In genomic region chr2:232693344-232693743, GRCh38 we compare ENCODE assay signal across 25 cellular contexts. TPM values are rescaled to one million over a fixed set of nuclear protein-coding genes. Genes with fewer than 3 reads are reported as not detected.
DNase-seq lines count a peak whose midpoint lies in the region; ATAC-seq, FAIRE-seq and TF ChIP-seq lines count a peak whose summit lies in the region.
"Had no signal": no experiment of that assay in that cellular context is flagged by ENCODE, and none has a peak within 500 bp of the region (broad histone marks: within the 10 kb centered on the region; RNA-seq: fewer than 3 reads in every experiment).

No MANE protein-coding gene starts in this region.

- no peak overlapping the region for H2AFZ ChIP-seq in HepG2 (ENCODE audit: low read length)
- H2AFZ ChIP-seq in H1 (ENCODE audit: low read length): peak overlapping the region; percentile 35; the same call in 1 of the 2 replicates
- H2AFZ ChIP-seq: GM23338 had no signal

- in situ Hi-C loops in HepG2 (cut with HindIII; ENCODE audit: extremely low pct_ligation_motif_present, low pct_unique_long_range_greater_than_20kb): no loop called here

- H3K27me3 ChIP-seq in HepG2 (ENCODE audit: control insufficient read depth in 1 of 2, insufficient read depth in 2 of 2, low read length in 2 of 2) (no peaks in the 10 kb centered on the region; a peak in 1 of 5 replicates), right lobe of liver (no peaks in the 10 kb centered on the region), H1 (replicated peaks in 1 of 4; ENCODE audit: control insufficient read depth in 3 of 4, extremely low read depth in 1 of 4, insufficient read depth in 3 of 4, low read length in 3 of 4) (no peaks in the 10 kb centered on the region)
- H3K27me3 ChIP-seq: BE2C, MG63 had no signal

- H3K4me2 ChIP-seq in HepG2 (ENCODE audit: low read depth, low read length): no peak overlapping the region
- H3K4me2 ChIP-seq in H1 (ENCODE audit: insufficient read depth in 1 of 2, low read depth in 2 of 2, low read length in 2 of 2): no peak overlapping the region
- H3K4me2 ChIP-seq: GM23338, SK-N-SH had no signal

- CTCF ChIA-PET in HepG2 (lab: Yijun Ruan, JAX; ENCODE audit: low intra/inter-chr PET ratio, low total read pairs) (no interaction called here), H1 (lab: Charles Lee; ENCODE audit: partially characterized antibody) (interaction anchor here (1.1 to 1.5 kb wide), 4 partner anchors 9 to 34 kb away, joined by 3 to 6 read pairs (median 4); no protein-coding TSS in a partner anchor)

- no peak overlapping the region for H3K4ac ChIP-seq in H1 (replicated peaks; ENCODE audit: insufficient read length, low read depth, low read length)

- H3K4me1 ChIP-seq in HepG2 (ENCODE audit: insufficient read depth, low read length) (peaks cover 8% of the 10 kb centered on the region), right lobe of liver (peaks cover 0 to 11% (median 4%) of the 10 kb centered on the region in 4 donors), H1 (replicated peaks in 1 of 4; ENCODE audit: control insufficient read depth in 3 of 4, insufficient read depth in 4 of 4, low read length in 3 of 4) (peaks cover 0 to 4% (median under 1%) of the 10 kb centered on the region in 4 experiments; a peak in 2 of 7 replicates)
- H3K4me1 ChIP-seq: BE2C had no signal

- H2BK15ac ChIP-seq in H1 (ENCODE audit: low read length): no peak overlapping the region

- no peak overlapping the region for H3K18ac ChIP-seq in H1 (ENCODE audit: extremely low read depth, low read length)

- POLR2A ChIA-PET in HepG2 (lab: Yijun Ruan, JAX): no interaction called here
- POLR2A ChIA-PET in H1 (lab: Charles Lee; ENCODE audit: partially characterized antibody): no interaction called here

- H3K36me3 ChIP-seq in HepG2 (replicated peaks in 1 of 2; ENCODE audit: control insufficient read depth in 1 of 2, insufficient read depth in 2 of 2, low read length in 2 of 2) (no peaks in the 10 kb centered on the region), right lobe of liver (no peaks in the 10 kb centered on the region), H1 (ENCODE audit: control insufficient read depth in 2 of 4, insufficient read depth in 4 of 4, low read length in 3 of 4) (no peaks in the 10 kb centered on the region)
- H3K36me3 ChIP-seq: BE2C had no signal

- H3K9me3 ChIP-seq in HepG2 (ENCODE audit: low read length): no peaks in the 10 kb centered on the region
- no peaks in the 10 kb centered on the region for H3K9me3 ChIP-seq in right lobe of liver
- H3K9me3 ChIP-seq in H1 (ENCODE audit: insufficient read depth in 2 of 2, low read depth in 1 of 2, low read length in 1 of 2): no peaks in the 10 kb centered on the region
- H3K9me3 ChIP-seq: BE2C, HAP-1, MG63, SK-N-SH had no signal

- no peak overlapping the region for H2AK5ac ChIP-seq in H1 (ENCODE audit: low read depth, low read length)

- no peak overlapping the region for H2BK5ac ChIP-seq in H1 (ENCODE audit: low read depth, low read length)

- H3K56ac ChIP-seq in H1 (replicated peaks; ENCODE audit: insufficient read length, low read depth, low read length): no peak overlapping the region

- H2BK12ac ChIP-seq in H1 (ENCODE audit: low read depth, low read length): no peak overlapping the region

- H4K20me1 ChIP-seq in HepG2 (ENCODE audit: insufficient read depth, low read length) (peaks cover 3% of the 10 kb centered on the region), H1 (replicated peaks in 1 of 2; ENCODE audit: control insufficient read depth in 1 of 2, insufficient read depth in 2 of 2, low read length in 2 of 2) (no peaks in the 10 kb centered on the region)

- H2BK20ac ChIP-seq in H1 (ENCODE audit: low read length): no peak overlapping the region

- H3K79me2 ChIP-seq in HepG2 (ENCODE audit: insufficient read depth, low read length) (peaks cover 10% of the 10 kb centered on the region), H1 (ENCODE audit: control insufficient read depth in 1 of 2, insufficient read depth in 2 of 2, low read length in 2 of 2) (peaks cover 4 to 9% of the 10 kb centered on the region in 2 experiments)

- H3K27ac ChIP-seq in HepG2 (ENCODE audit: extremely low read length, insufficient read depth, low read length): no peak overlapping the region
- no peak overlapping the region for H3K27ac ChIP-seq in right lobe of liver
- H3K27ac ChIP-seq in H1 (ENCODE audit: low read depth, low read length): no peak overlapping the region

- intact Hi-C loops in HepG2 (cut with micrococcal nuclease; ENCODE audit: unreplicated experiment) (no loop called here), right lobe of liver (cut with DNase I) (no loop called here)

- FAIRE-seq in HepG2 (lab: Jason Lieb, UNC) (no peak), H1 (lab: Jason Lieb, UNC) (no peak)
- FAIRE-seq: GM12878 had no signal

- WGBS in HepG2 (ENCODE audit: low lambda C conversion rate): 53% methylated on average over 4 of the region's 4 CpGs
- 74% methylated on average over 2 of the region's 4 CpGs for WGBS in right lobe of liver (ENCODE audit: insufficient coverage, low coverage, low lambda C conversion rate, missing lambda C conversion rate)
- 85% methylated on average over 4 of the region's 4 CpGs; no CpG with 5 or more reads in 1 of the 2 experiments for WGBS in H1 (ENCODE audit: extremely low coverage in 1 of 2, insufficient coverage in 1 of 2, insufficient read length in 1 of 2, insufficient replicate concordance in 2 of 2, low coverage in 1 of 2, low lambda C conversion rate in 2 of 2, missing lambda C conversion rate in 1 of 2), 2 experiments

- H3K9me3 Mint-ChIP-seq in neural crest cell: peaks cover 5% of the 10 kb centered on the region
- H3K9me3 Mint-ChIP-seq: GM23338 had no signal

- ATAC-seq in HepG2 (no peak), right lobe of liver (no peak), omental fat pad (ENCODE audit: low FRiP score) (no peak), HG03354 (IDR thresholded peaks at IDR 0.05; ENCODE audit: poor library complexity, severe bottlenecking, unreplicated experiment) (no peak)
- ATAC-seq: GM12878, GM23338, PC-3 had no signal

- no peak overlapping the region for H4K8ac ChIP-seq in H1 (ENCODE audit: extremely low read depth, insufficient read depth, low read length)

- H3K4me3 Mint-ChIP-seq in neural crest cell: peak overlapping the region; percentile 34
- H3K4me3 Mint-ChIP-seq: CD14-positive monocyte, GM23338 had no signal

- peaks cover 10% of the 10 kb centered on the region for H3K27me3 Mint-ChIP-seq in neural crest cell (ENCODE audit: low read depth)

- TF ChIP-seq EP300 in HepG2 (IDR thresholded peaks at IDR 0.05; ENCODE audit: low read depth in 2 of 2, low read length in 2 of 2) (no peak), HepG2 (CRISPR knock-in tag; IDR thresholded peaks at IDR 0.05; ENCODE audit: borderline replicate concordance) (no peak), H1 (IDR thresholded peaks at IDR 0.05; ENCODE audit: borderline replicate concordance in 1 of 2, low read depth in 2 of 2, low read length in 2 of 2) (no peak)

- no peak overlapping the region for H3K14ac ChIP-seq in H1 (ENCODE audit: insufficient read length)

- H3K27ac Mint-ChIP-seq in neural crest cell (ENCODE audit: unreplicated experiment): no peak overlapping the region
- H3K27ac Mint-ChIP-seq: CD14-positive monocyte, GM23338 had no signal

- no TSS peak for BruUV-seq in HepG2 (replicated peaks; lab: Mats Ljungman, UMichigan)

- TF ChIP-seq POLR2A in HepG2 (IDR thresholded peaks at IDR 0.05; ENCODE audit: insufficient read depth in 1 of 2, low read depth in 2 of 2, low read length in 2 of 2) (no peak), right lobe of liver (IDR thresholded peaks at IDR 0.05) (no peak), H1 (IDR thresholded peaks at IDR 0.05; ENCODE audit: control extremely low read depth in 1 of 2, low read depth in 2 of 2, low read length in 2 of 2) (no peak)

- no peak overlapping the region for H3K23ac ChIP-seq in H1 (ENCODE audit: insufficient read length)

- H3K9ac ChIP-seq in HepG2 (ENCODE audit: insufficient read depth, low read depth, low read length) (no peak overlapping the region), H1 (replicated peaks in 1 of 4; ENCODE audit: extremely low read depth in 1 of 4, low read depth in 3 of 4, low read length in 3 of 4) (no peak overlapping the region)
- H3K9ac ChIP-seq: SK-N-SH had no signal

- H3K23me2 ChIP-seq in H1 (ENCODE audit: low read depth, low read length): peaks cover 4% of the 10 kb centered on the region

- H3K4me1 Mint-ChIP-seq in neural crest cell: peaks cover 12% of the 10 kb centered on the region

- H4K91ac ChIP-seq in H1 (replicated peaks; ENCODE audit: insufficient read length, low read length): no peak overlapping the region

- H2BK120ac ChIP-seq in H1 (replicated peaks; ENCODE audit: low read depth, low read length): no peak overlapping the region

- H4K5ac ChIP-seq in H1 (ENCODE audit: insufficient read length, low read depth, low read length): no peak overlapping the region

- no peak for TF ChIP-seq CTCF in HepG2 (CRISPR knock-in tag; IDR thresholded peaks at IDR 0.05)
- TF ChIP-seq CTCF in right lobe of liver (IDR thresholded peaks at IDR 0.05): no peak
- no peak for TF ChIP-seq CTCF in H1 (IDR thresholded peaks at IDR 0.05; ENCODE audit: control extremely low read depth in 1 of 3, insufficient read depth in 1 of 3, low read depth in 1 of 3, low read length in 3 of 3)
- TF ChIP-seq CTCF in neural crest cell (conservative IDR thresholded peaks at IDR 0.05): no peak
- no peak for TF ChIP-seq CTCF in omental fat pad (IDR thresholded peaks at IDR 0.05)

- H3K36me3 Mint-ChIP-seq in neural crest cell (ENCODE audit: low read depth): no peaks in the 10 kb centered on the region
- H3K36me3 Mint-ChIP-seq: CD14-positive monocyte had no signal

- H3K4me3 ChIP-seq in HepG2 (replicated peaks in 1 of 3; ENCODE audit: insufficient read depth in 1 of 3, low read depth in 2 of 3, low read length in 3 of 3): no peak overlapping the region
- no peak overlapping the region for H3K4me3 ChIP-seq in right lobe of liver
- H3K4me3 ChIP-seq in H1 (ENCODE audit: extremely low read depth in 1 of 4, insufficient read depth in 2 of 4, low read depth in 3 of 4, low read length in 4 of 4): no peak overlapping the region
- H3K4me3 ChIP-seq: GM12878, GM23338, HAP-1, MG63 had no signal

- no peaks in the 10 kb centered on the region for H3K79me1 ChIP-seq in H1 (ENCODE audit: low read depth, low read length)

- no peak for DNase-seq in HepG2 (ENCODE audit: low spot score)
- DNase-seq in right lobe of liver: no peak
- no peak for DNase-seq in H1 (ENCODE audit: low read depth in 1 of 2, low spot score in 2 of 2)
- DNase-seq in neural crest cell (ENCODE audit: low read depth, low spot score): no peak
- no peak for DNase-seq in DMS79 (lab: John Stamatoyannopoulos, UW)
- DNase-seq in omental fat pad (ENCODE audit: low spot score): no peak
- DNase-seq: 8988T, ACHN, BE2C, EL, GDM1, KBM-7, MG63, NCI-H2029, NCI-H446, NCI-H524 treated with DMSO at 0.1 percent for 48 hours, NCI-H774, PC-3, SK-N-SH had no signal

- TF ChIP-seq RAD21 in HepG2 (CRISPR knock-in tag; IDR thresholded peaks at IDR 0.05) (no peak), H1 (IDR thresholded peaks at IDR 0.05 in 1 of 2, conservative IDR thresholded peaks at IDR 0.05 in 1 of 2; ENCODE audit: low read depth in 2 of 2, low read length in 2 of 2) (no peak)

RNA-seq across cellular contexts. Expression of gene GIGYF2, which starts 3.8 kb away (rescaled TPM):
- 73.5 and 83.4 TPM in 2 replicates for total RNA-seq in HepG2 (2016; rRNA removed; fragmentation: Illumina TruSeq; extraction: Trizol)
- 34.4 and 34.5 TPM in 2 replicates for total RNA-seq in HepG2 (2016; cell fraction: cytosol; rRNA removed; fragmentation: Illumina TruSeq; extraction: Trizol; ENCODE audit: low read depth)
- 72.3 and 75.5 TPM in 2 replicates for total RNA-seq in HepG2 (2016; cell fraction: insoluble cytoplasmic fraction; rRNA removed; fragmentation: Illumina TruSeq; extraction: Trizol)
- total RNA-seq in HepG2 (2016; cell fraction: membrane; rRNA removed; fragmentation: Illumina TruSeq; extraction: Trizol): 24.9 and 27.3 TPM in 2 replicates
- total RNA-seq in HepG2 (2016; cell fraction: nucleus; rRNA removed; fragmentation: Illumina TruSeq; extraction: Trizol): 93.6 and 113 TPM in 2 replicates
- 44.9 and 46.1 TPM in 2 replicates for polyA plus RNA-seq in HepG2 (2011; rRNA removed)
- 22.8 and 25.1 TPM in 2 replicates for polyA plus RNA-seq in HepG2 (2011; cell fraction: cytosol; rRNA removed)
- 37.1 and 43.8 TPM in 2 replicates for polyA plus RNA-seq in HepG2 (2011; cell fraction: nucleus; rRNA removed)
- polyA plus RNA-seq in HepG2 (2012): 36.2 and 40.6 TPM in 2 replicates
- polyA plus RNA-seq in HepG2 (2016; cell fraction: cytosol; fragmentation: Illumina TruSeq; extraction: Trizol; ENCODE audit: low read depth): 2.8 and 3.0 TPM in 2 replicates
- 44.7 and 47.1 TPM in 2 replicates for polyA plus RNA-seq in HepG2 (2016; cell fraction: insoluble cytoplasmic fraction; fragmentation: Illumina TruSeq; extraction: Trizol; ENCODE audit: low read depth)
- 6.3 and 7.6 TPM in 2 replicates for polyA plus RNA-seq in HepG2 (2016; cell fraction: membrane; fragmentation: Illumina TruSeq; extraction: Trizol; ENCODE audit: low read depth)
- 52.0 and 58.6 TPM in 2 replicates for polyA plus RNA-seq in HepG2 (2016; cell fraction: nucleus; fragmentation: Illumina TruSeq; extraction: Trizol; ENCODE audit: insufficient read depth, low read depth)
- polyA minus RNA-seq in HepG2 (2011; rRNA and poly(A)+ RNA removed; ENCODE audit: low replicate concordance): 65.1 and 75.2 TPM in 2 replicates
- 48.0 and 50.2 TPM in 2 replicates for polyA minus RNA-seq in HepG2 (2011; cell fraction: cytosol; rRNA and poly(A)+ RNA removed)
- 177 and 187 TPM in 2 replicates for polyA minus RNA-seq in HepG2 (2011; cell fraction: nucleus; rRNA and poly(A)+ RNA removed)
- total RNA-seq in right lobe of liver: 10 to 100 TPM; 25.7 to 35.0 (median 32.6) TPM
- 58.2 and 62.0 TPM in 2 replicates for total RNA-seq in H1 (2021; fragmentation: NEBNext Ultra II Directional; extraction: Animal tissue kit (Norgen Biotek cat#: 25700))
- polyA plus RNA-seq in H1 (2011; rRNA removed): 19.3 and 22.3 TPM in 2 replicates
- polyA plus RNA-seq in H1 (2011; cell fraction: cytosol; rRNA removed): 26.4 TPM
- polyA plus RNA-seq in H1 (2011; cell fraction: nucleus; rRNA removed): 40.2 TPM
- 30.2 to 46.4 TPM (median 34.1 TPM) in 4 replicates for polyA plus RNA-seq in H1 (2012, experiment 1 of 2)
- polyA plus RNA-seq in H1 (2012, experiment 2 of 2): 2.0 TPM
- polyA plus RNA-seq in H1 (2013, experiment 1 of 2): 40.9 TPM
- 41.0 TPM for polyA plus RNA-seq in H1 (2013, experiment 2 of 2)
- 86.9 and 90.9 TPM in 2 replicates for polyA minus RNA-seq in H1 (2011; rRNA and poly(A)+ RNA removed)
- 37.5 TPM for polyA minus RNA-seq in H1 (2011; cell fraction: cytosol; rRNA and poly(A)+ RNA removed)
- polyA minus RNA-seq in H1 (2011; cell fraction: nucleus; rRNA and poly(A)+ RNA removed): 91.9 TPM
- 70.3 and 71.4 TPM in 2 replicates for total RNA-seq in neural crest cell
- 10 to 100 TPM; 63.9 to 80.2 (median 72.2) TPM for total RNA-seq in omental fat pad

RNA-seq across cellular contexts. Expression of gene EFHD1, which starts 59.9 kb away (rescaled TPM):
- 0.09 and 0.17 TPM in 2 replicates for total RNA-seq in HepG2 (2016; rRNA removed; fragmentation: Illumina TruSeq; extraction: Trizol)
- total RNA-seq in HepG2 (2016; cell fraction: cytosol; rRNA removed; fragmentation: Illumina TruSeq; extraction: Trizol; ENCODE audit: low read depth): not detected in 2 replicates
- 0.19 TPM in 1 of 2 replicates, not detected in the other for total RNA-seq in HepG2 (2016; cell fraction: insoluble cytoplasmic fraction; rRNA removed; fragmentation: Illumina TruSeq; extraction: Trizol)
- 0.14 and 0.19 TPM in 2 replicates for total RNA-seq in HepG2 (2016; cell fraction: membrane; rRNA removed; fragmentation: Illumina TruSeq; extraction: Trizol)
- 0.25 TPM in 1 of 2 replicates, not detected in the other for total RNA-seq in HepG2 (2016; cell fraction: nucleus; rRNA removed; fragmentation: Illumina TruSeq; extraction: Trizol)
- polyA plus RNA-seq in HepG2 (2011; rRNA removed): 0.24 TPM in 1 of 2 replicates, not detected in the other
- 0.19 and 0.21 TPM in 2 replicates for polyA plus RNA-seq in HepG2 (2011; cell fraction: cytosol; rRNA removed)
- 0.19 TPM in 1 of 2 replicates, not detected in the other for polyA plus RNA-seq in HepG2 (2011; cell fraction: nucleus; rRNA removed)
- 0.51 and 0.62 TPM in 2 replicates for polyA plus RNA-seq in HepG2 (2012)
- polyA plus RNA-seq in HepG2 (2016; cell fraction: cytosol; fragmentation: Illumina TruSeq; extraction: Trizol; ENCODE audit: low read depth): not detected in 2 replicates
- polyA plus RNA-seq in HepG2 (2016; cell fraction: insoluble cytoplasmic fraction; fragmentation: Illumina TruSeq; extraction: Trizol; ENCODE audit: low read depth): 0.23 and 0.31 TPM in 2 replicates
- polyA plus RNA-seq in HepG2 (2016; cell fraction: membrane; fragmentation: Illumina TruSeq; extraction: Trizol; ENCODE audit: low read depth): 0.17 and 0.29 TPM in 2 replicates
- 0.20 TPM in 1 of 2 replicates, not detected in the other for polyA plus RNA-seq in HepG2 (2016; cell fraction: nucleus; fragmentation: Illumina TruSeq; extraction: Trizol; ENCODE audit: insufficient read depth, low read depth)
- polyA minus RNA-seq in HepG2 (2011; rRNA and poly(A)+ RNA removed; ENCODE audit: low replicate concordance): 0.16 and 0.32 TPM in 2 replicates
- polyA minus RNA-seq in HepG2 (2011; cell fraction: cytosol; rRNA and poly(A)+ RNA removed): not detected in 2 replicates
- not detected in 2 replicates for polyA minus RNA-seq in HepG2 (2011; cell fraction: nucleus; rRNA and poly(A)+ RNA removed)
- total RNA-seq in right lobe of liver: 10 to 100 TPM in 4 of 6 experiments, 1 to 10 TPM in 2; 7.3 to 30.3 (median 10.7) TPM
- total RNA-seq in H1 (2021; fragmentation: NEBNext Ultra II Directional; extraction: Animal tissue kit (Norgen Biotek cat#: 25700)): 1.5 and 3.4 TPM in 2 replicates
- polyA plus RNA-seq in H1 (2011; rRNA removed): 4.5 and 5.3 TPM in 2 replicates
- polyA plus RNA-seq in H1 (2011; cell fraction: cytosol; rRNA removed): 3.3 TPM
- 1.8 TPM for polyA plus RNA-seq in H1 (2011; cell fraction: nucleus; rRNA removed)
- polyA plus RNA-seq in H1 (2012, experiment 1 of 2): 4.0 to 6.7 TPM (median 5.9 TPM) in 4 replicates
- polyA plus RNA-seq in H1 (2012, experiment 2 of 2): 5.3 TPM
- 4.1 TPM for polyA plus RNA-seq in H1 (2013, experiment 1 of 2)
- 3.6 TPM for polyA plus RNA-seq in H1 (2013, experiment 2 of 2)
- 2.0 and 3.5 TPM in 2 replicates for polyA minus RNA-seq in H1 (2011; rRNA and poly(A)+ RNA removed)
- polyA minus RNA-seq in H1 (2011; cell fraction: cytosol; rRNA and poly(A)+ RNA removed): 1.9 TPM
- 0.70 TPM for polyA minus RNA-seq in H1 (2011; cell fraction: nucleus; rRNA and poly(A)+ RNA removed)
- 4.1 and 4.7 TPM in 2 replicates for total RNA-seq in neural crest cell
- total RNA-seq in omental fat pad: 10 to 100 TPM in 3 of 4 donors, 1 to 10 TPM in 1; 9.6 to 44.1 (median 18.1) TPM
- total RNA-seq: GM12878, HT1080 had no signal
- polyA plus RNA-seq: CD14-positive monocyte, SK-N-SH had no signal
